In genomic region chr10:119416855-119417254, GRCh38 we compare ENCODE assay signal across 9 cellular contexts.
A peak's percentile ranks its signal among the peaks of the same experiment; 100 is the strongest.
DNase-seq lines count a peak whose midpoint lies in the region; ATAC-seq and TF ChIP-seq lines count a peak whose summit lies in the region.
"Had no signal": no experiment of that assay in that cellular context is flagged by ENCODE, and none has a peak within 500 bp of the region (broad histone marks: within the 10 kb centered on the region; RNA-seq: fewer than 3 reads in every experiment).

No MANE protein-coding gene starts in this region.

- H3K9me3 ChIP-seq in left ventricle myocardium inferior (replicated peaks): no peaks in the 10 kb centered on the region
- H3K9me3 ChIP-seq: BLaER1 treated with 17β-estradiol and CSF1 and Interleukin-3, amounts not matched to agents 10 nM and 100 nM had no signal

- H3K9me3 Mint-ChIP-seq in activated naive CD8-positive, alpha-beta T cell treated with anti-CD3 and anti-CD28 coated beads for 36 hours: no peaks in the 10 kb centered on the region

- no peaks in the 10 kb centered on the region for H3K36me3 Mint-ChIP-seq in activated naive CD8-positive, alpha-beta T cell treated with anti-CD3 and anti-CD28 coated beads for 36 hours

- ATAC-seq in GM21515 (IDR thresholded peaks at IDR 0.05; ENCODE audit: unreplicated experiment): no peak

- TF ChIP-seq CTCF in left ventricle myocardium inferior (IDR thresholded peaks at IDR 0.05; ENCODE audit: borderline replicate concordance): peak; percentile 84

- no peaks in the 10 kb centered on the region for H3K36me3 ChIP-seq in left ventricle myocardium inferior
- H3K36me3 ChIP-seq: BLaER1 treated with 17β-estradiol and CSF1 and Interleukin-3, amounts not matched to agents 10 nM and 100 nM had no signal

- intact Hi-C loops in left ventricle myocardium inferior (cut with micrococcal nuclease): loop anchor here (5.0 kb wide), 1 partner anchor 215 kb away; no protein-coding TSS in a partner anchor

- no peaks in the 10 kb centered on the region for H3K4me1 Mint-ChIP-seq in activated naive CD8-positive, alpha-beta T cell treated with anti-CD3 and anti-CD28 coated beads for 36 hours

- H3K4me3 Mint-ChIP-seq in activated naive CD8-positive, alpha-beta T cell treated with anti-CD3 and anti-CD28 coated beads for 36 hours: no peak overlapping the region

- peaks cover 70% of the 10 kb centered on the region for H3K4me1 ChIP-seq in left ventricle myocardium inferior

- H3K27me3 Mint-ChIP-seq in activated naive CD8-positive, alpha-beta T cell treated with anti-CD3 and anti-CD28 coated beads for 36 hours: no peaks in the 10 kb centered on the region

- H3K27ac Mint-ChIP-seq in activated naive CD8-positive, alpha-beta T cell treated with anti-CD3 and anti-CD28 coated beads for 36 hours: no peak overlapping the region

- peak; percentile 4 to 41 (median 40) for DNase-seq in NCI-H1417 (lab: John Stamatoyannopoulos, UW)
- DNase-seq in NCI-H1417 treated with DMSO at 0.1 percent for 48 hours (lab: John Stamatoyannopoulos, UW): no peak
- peak; percentile 95 for DNase-seq in HuH-7 (ENCODE audit: low spot score)
- peak; percentile 33 for DNase-seq in SKM-1 (lab: John Stamatoyannopoulos, UW; ENCODE audit: unreplicated experiment)
- peak; percentile 67 for DNase-seq in activated naive CD8-positive, alpha-beta T cell treated with anti-CD3 and anti-CD28 coated beads for 36 hours
- peak; percentile 73 for DNase-seq in left ventricle myocardium inferior
- peak; percentile 43 to 68 for DNase-seq in stimulated activated CD4-positive, alpha-beta T cell treated with anti-CD3 and anti-CD28 coated beads, Interleukin-12 subunit alpha, Interleukin-12 subunit beta, amount 100 ng/mL, for 24 hours (ENCODE audit: low read depth in 2 of 2)

- peak overlapping the region; percentile 89 for H3K27ac ChIP-seq in left ventricle myocardium inferior (replicated peaks)
- H3K27ac ChIP-seq: BLaER1 treated with 17β-estradiol and CSF1 and Interleukin-3, amounts not matched to agents 10 nM and 100 nM had no signal

- no peak overlapping the region for H3K4me3 ChIP-seq in left ventricle myocardium inferior
- H3K4me3 ChIP-seq: BLaER1 treated with 17β-estradiol and CSF1 and Interleukin-3, amounts not matched to agents 10 nM and 100 nM had no signal

- no peaks in the 10 kb centered on the region for H3K27me3 ChIP-seq in left ventricle myocardium inferior (ENCODE audit: low read depth)
